34 cellular contexts compared by ENCODE assay signal in genomic region chr3:27352047-27352446, GRCh38. TPM values are rescaled to one million over a fixed set of nuclear protein-coding genes. Genes with fewer than 3 reads are reported as not detected.
"Had no signal": no experiment of that assay in that cellular context is flagged by ENCODE, and none has a peak within 500 bp of the region (broad histone marks: within the 10 kb centered on the region; RNA-seq: fewer than 3 reads in every experiment).

No MANE protein-coding gene starts in this region.

- H3K4me3 ChIP-seq: cardiac muscle cell, PC-9 had no signal

- H3K27me3 Mint-ChIP-seq: activated T-cell treated with anti-CD3 and anti-CD28 coated beads, Interleukin-2, amount 50 U/mL, for 24 hours; central memory CD8-positive, alpha-beta T cell; IgD-negative memory B cell; T-cell had no signal

- H3K27ac Mint-ChIP-seq: activated CD4-positive, alpha-beta T cell treated with anti-CD3 and anti-CD28 coated beads, Interleukin-2, amount 10 ng/mL, durations not matched to agents 24 days and 14 days; activated CD8-positive, alpha-beta T cell treated with anti-CD3 and anti-CD28 coated beads, Interleukin-2, amount 10 ng/mL, durations not matched to agents 7 days and 5 days; activated naive CD4-positive, alpha-beta T cell treated with anti-CD3 and anti-CD28 coated beads for 36 hours; activated naive CD4-positive, alpha-beta T cell treated with anti-CD3 and anti-CD28 coated beads, Interleukin-2, amount 50 U/mL, for 72 hours; activated T-cell treated with anti-CD3 and anti-CD28 coated beads, Interleukin-2, amount 50 U/mL, for 24 hours; IgD-negative memory B cell; T-cell had no signal

- H3K9me3 Mint-ChIP-seq: activated CD4-positive, alpha-beta T cell treated with anti-CD3 and anti-CD28 coated beads, Interleukin-2, amount 10 ng/mL, durations not matched to agents 24 days and 14 days; activated naive CD4-positive, alpha-beta T cell treated with anti-CD3 and anti-CD28 coated beads for 36 hours; activated naive CD4-positive, alpha-beta T cell treated with anti-CD3 and anti-CD28 coated beads, Interleukin-2, amount 50 U/mL, for 72 hours; activated T-cell treated with anti-CD3 and anti-CD28 coated beads, Interleukin-2, amount 50 U/mL, for 24 hours; central memory CD8-positive, alpha-beta T cell; IgD-negative memory B cell; T-cell had no signal

- DNase-seq: activated CD4-positive, alpha-beta T cell treated with anti-CD3 and anti-CD28 coated beads, Interleukin-2, amount 10 ng/mL, durations not matched to agents 24 days and 14 days; activated CD4-positive, alpha-beta T cell treated with anti-CD3 and anti-CD28 coated beads, Interleukin-2, amount 50 U/mL, for 48 hours; activated CD8-positive, alpha-beta T cell treated with anti-CD3 and anti-CD28 coated beads, Interleukin-2, amount 10 ng/mL, durations not matched to agents 7 days and 5 days; activated gamma-delta T cell treated with Interleukin-2 at 50 U/mL for 16 hours; activated naive CD4-positive, alpha-beta T cell treated with anti-CD3 and anti-CD28 coated beads for 36 hours; activated T-cell treated with anti-CD3 and anti-CD28 coated beads, Interleukin-2, amount 50 U/mL, for 24 hours; anterior cingulate cortex; brain microvascular endothelial cell; Kasumi-1; KBM-7; MM.1S; MV-4-11; NCI-H1092; NCI-H1436 treated with DMSO at 0.1 percent for 48 hours; NCI-H1694 treated with DMSO at 0.1 percent for 48 hours; NCI-H2029; NCI-H2171; NCI-H510A; NCI-H526 treated with DMSO at 0.1 percent for 48 hours; NCI-H82; NK-92 treated with Interleukin-12 subunit alpha and Interleukin-12 subunit beta, amount 100 ng/mL, for 24 hours; PC-9; SIG-M5; T-cell; T-helper 2 cell; T-helper 9 cell; WERI-Rb-1 had no signal

- H3K27me3 ChIP-seq: brain microvascular endothelial cell, cardiac muscle cell had no signal

- H3K4me1 Mint-ChIP-seq: activated CD4-positive, alpha-beta T cell treated with anti-CD3 and anti-CD28 coated beads, Interleukin-2, amount 10 ng/mL, durations not matched to agents 24 days and 14 days had no signal

- H3K36me3 Mint-ChIP-seq: activated naive CD4-positive, alpha-beta T cell treated with anti-CD3 and anti-CD28 coated beads, Interleukin-2, amount 50 U/mL, for 72 hours; T-cell had no signal

- H3K27ac ChIP-seq: brain microvascular endothelial cell, cardiac muscle cell, PC-9, RWPE1, WERI-Rb-1 had no signal

- ATAC-seq: activated CD8-positive, alpha-beta T cell treated with anti-CD3 and anti-CD28 coated beads, Interleukin-2, amount 10 ng/mL, durations not matched to agents 7 days and 5 days; activated naive CD4-positive, alpha-beta T cell treated with anti-CD3 and anti-CD28 coated beads, Interleukin-2, amount 50 U/mL, for 72 hours; Right ventricle myocardium inferior; SK-N-SH treated with all-trans-retinoic acid at 6 μM for 48 hours; T-cell had no signal

- H3K36me3 ChIP-seq: brain microvascular endothelial cell, cardiac muscle cell, WERI-Rb-1 had no signal

- H3K4me3 Mint-ChIP-seq: activated CD4-positive, alpha-beta T cell treated with anti-CD3 and anti-CD28 coated beads, Interleukin-2, amount 10 ng/mL, durations not matched to agents 24 days and 14 days; activated CD8-positive, alpha-beta T cell treated with anti-CD3 and anti-CD28 coated beads, Interleukin-2, amount 10 ng/mL, durations not matched to agents 7 days and 5 days; activated naive CD4-positive, alpha-beta T cell treated with anti-CD3 and anti-CD28 coated beads for 36 hours; activated T-cell treated with anti-CD3 and anti-CD28 coated beads, Interleukin-2, amount 50 U/mL, for 24 hours; central memory CD8-positive, alpha-beta T cell; IgD-negative memory B cell; T-cell had no signal

RNA-seq across cellular contexts. Expression of gene NEK10, which starts 17.1 kb away (rescaled TPM):
- polyA plus RNA-seq: IgD-negative memory B cell had no signal
